In the genomic region with DNA sequence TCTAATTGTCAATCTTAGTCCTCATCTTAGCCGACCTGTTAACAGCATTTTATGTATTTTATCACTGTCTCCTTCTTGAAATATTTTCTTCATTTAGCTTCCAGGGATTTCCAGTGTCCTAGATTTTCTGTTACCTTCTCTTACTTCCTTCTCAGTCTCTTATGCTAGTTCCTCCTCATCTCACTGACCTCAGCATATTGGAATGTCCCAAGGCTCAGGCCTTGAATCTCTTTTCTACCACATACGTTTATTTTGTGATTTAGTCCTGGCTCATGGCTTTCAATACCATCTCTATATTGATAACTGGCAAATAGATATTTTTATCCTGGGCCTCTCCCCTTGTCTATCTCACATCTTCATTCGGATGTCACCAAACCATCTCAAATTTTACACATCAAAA, we compare ENCODE assay signal across 18 cellular contexts.
DNase-seq lines count a peak whose midpoint lies in the region; TF ChIP-seq lines count a peak whose summit lies in the region.
"Had no signal": no experiment of that assay in that cellular context is flagged by ENCODE, and none has a peak within 500 bp of the region (broad histone marks: within the 10 kb centered on the region; RNA-seq: fewer than 3 reads in every experiment).

No MANE protein-coding gene starts in this region.

- no peaks in the 10 kb centered on the region for H3K36me3 ChIP-seq in mammary epithelial cell (ENCODE audit: insufficient read depth, low read length)
- H3K36me3 ChIP-seq: stomach had no signal

- dilution Hi-C loops in mammary epithelial cell (cut with HindIII; ENCODE audit: low sequenced_read_pairs), result no loop called here

- H3K79me2 ChIP-seq in mammary epithelial cell (ENCODE audit: insufficient read depth, low read length), result no peaks in the 10 kb centered on the region

- H3K27me3 Mint-ChIP-seq in activated naive CD4-positive, alpha-beta T cell treated with anti-CD3 and anti-CD28 coated beads, Interleukin-2, amount 10 ng/mL, durations not matched to agents 7 days and 5 days, result no peaks in the 10 kb centered on the region

- 78% methylated on average over 3 of the region's 3 CpGs for WGBS in mammary epithelial cell (ENCODE audit: low coverage, missing lambda C conversion rate)

- H3K9me3 ChIP-seq in mammary epithelial cell (replicated peaks; ENCODE audit: insufficient read depth, low read length), result no peaks in the 10 kb centered on the region
- H3K9me3 ChIP-seq: body of pancreas, stomach had no signal

- no peaks in the 10 kb centered on the region for H3K9me3 Mint-ChIP-seq in activated naive CD4-positive, alpha-beta T cell treated with anti-CD3 and anti-CD28 coated beads, Interleukin-2, amount 10 ng/mL, durations not matched to agents 7 days and 5 days
- H3K9me3 Mint-ChIP-seq: CD8-positive, alpha-beta T cell had no signal

- no peaks in the 10 kb centered on the region for H3K27me3 ChIP-seq in mammary epithelial cell (ENCODE audit: insufficient read depth, low read length)
- H3K27me3 ChIP-seq: body of pancreas, stomach had no signal

- H3K4me3 Mint-ChIP-seq in activated naive CD4-positive, alpha-beta T cell treated with anti-CD3 and anti-CD28 coated beads, Interleukin-2, amount 10 ng/mL, durations not matched to agents 7 days and 5 days, result no peak overlapping the region
- H3K4me3 Mint-ChIP-seq: CD8-positive, alpha-beta T cell; naive thymus-derived CD8-positive, alpha-beta T cell had no signal

- peak overlapping the region; percentile 34 for H2AFZ ChIP-seq in mammary epithelial cell (ENCODE audit: low read depth, low read length)

- H3K27ac ChIP-seq in mammary epithelial cell (ENCODE audit: insufficient read depth, low read depth, low read length), result no peak overlapping the region
- H3K27ac ChIP-seq: body of pancreas, stomach had no signal

- H3K27ac Mint-ChIP-seq in activated naive CD4-positive, alpha-beta T cell treated with anti-CD3 and anti-CD28 coated beads, Interleukin-2, amount 10 ng/mL, durations not matched to agents 7 days and 5 days, result no peak overlapping the region
- H3K27ac Mint-ChIP-seq: CD8-positive, alpha-beta T cell; naive thymus-derived CD8-positive, alpha-beta T cell had no signal

- in situ Hi-C loops in mammary epithelial cell (cut with MboI; ENCODE audit: low sequenced_read_pairs in 2 of 2), result no loop called here

- no peak overlapping the region for H3K4me2 ChIP-seq in mammary epithelial cell (ENCODE audit: insufficient read depth, low read depth, low read length)

- H3K4me3 ChIP-seq in mammary epithelial cell (replicated peaks in 1 of 3; ENCODE audit: insufficient read depth in 1 of 3, low read depth in 2 of 3, low read length in 3 of 3), result no peak overlapping the region
- H3K4me3 ChIP-seq: body of pancreas, stomach had no signal

- intact Hi-C loops in mammary epithelial cell (cut with micrococcal nuclease), result no loop called here

- no peaks in the 10 kb centered on the region for H3K36me3 Mint-ChIP-seq in activated naive CD4-positive, alpha-beta T cell treated with anti-CD3 and anti-CD28 coated beads, Interleukin-2, amount 10 ng/mL, durations not matched to agents 7 days and 5 days
- H3K36me3 Mint-ChIP-seq: CD8-positive, alpha-beta T cell; naive thymus-derived CD8-positive, alpha-beta T cell had no signal

- no peak overlapping the region for H3K9ac ChIP-seq in mammary epithelial cell (ENCODE audit: insufficient read depth, low read length)

- no peaks in the 10 kb centered on the region for H3K4me1 Mint-ChIP-seq in activated naive CD4-positive, alpha-beta T cell treated with anti-CD3 and anti-CD28 coated beads, Interleukin-2, amount 10 ng/mL, durations not matched to agents 7 days and 5 days
- H3K4me1 Mint-ChIP-seq: naive thymus-derived CD8-positive, alpha-beta T cell had no signal

- CTCF ChIA-PET in mammary epithelial cell (lab: Charles Lee; ENCODE audit: low non-redundant PET), result no interaction called here
- CTCF ChIA-PET in activated naive CD4-positive, alpha-beta T cell treated with anti-CD3 and anti-CD28 coated beads, Interleukin-2, amount 10 ng/mL, durations not matched to agents 7 days and 5 days (lab: Charles Lee), result no interaction called here

- DNase-seq in A172 (ENCODE audit: low spot score) (peak; percentile 25), HS-5 (ENCODE audit: low read depth) (peak; percentile 9), mammary epithelial cell (peak; percentile 26), iris pigment epithelial cell (ENCODE audit: low read depth) (peak; percentile 64), T-helper 1 cell (no peak), DMS79 treated with DMSO at 0.1 percent for 48 hours (lab: John Stamatoyannopoulos, UW) (no peak)
- no peak for DNase-seq in activated naive CD4-positive, alpha-beta T cell treated with anti-CD3 and anti-CD28 coated beads, Interleukin-2, amount 10 ng/mL, durations not matched to agents 7 days and 5 days
- DNase-seq in stimulated activated CD4-positive, alpha-beta T cell treated with anti-CD3 and anti-CD28 coated beads, Interleukin-12 subunit alpha, Interleukin-12 subunit beta, amount 100 ng/mL, for 4 hours, result no peak
- DNase-seq: 8988T; activated effector memory CD4-positive, alpha-beta T cell treated with anti-CD3 and anti-CD28 coated beads, Interleukin-2, amount 50 U/mL, for 16 hours; body of pancreas; CD8-positive, alpha-beta T cell; Karpas-422; naive thymus-derived CD8-positive, alpha-beta T cell; NCI-H146; Right ventricle myocardium superior; stomach; T-helper 2 cell had no signal

- TF ChIP-seq CTCF in mammary epithelial cell (conservative IDR thresholded peaks at IDR 0.05 in 1 of 2, IDR thresholded peaks at IDR 0.05 in 1 of 2; ENCODE audit: extremely low read depth in 1 of 2, insufficient read depth in 1 of 2, low read depth in 1 of 2, low read length in 2 of 2), result no peak

- no TSS peak for BruUV-seq in mammary epithelial cell (replicated peaks; lab: Mats Ljungman, UMichigan)

- peaks cover 9% of the 10 kb centered on the region for H3K4me1 ChIP-seq in mammary epithelial cell (ENCODE audit: insufficient read depth, low read length)
- H3K4me1 ChIP-seq: stomach had no signal

- no peaks in the 10 kb centered on the region for H4K20me1 ChIP-seq in mammary epithelial cell (ENCODE audit: insufficient read depth, low read length)

Comparison
In these comparisons a context has a peak if more than half of its experiments do, and no peak if none do; other contexts are left out.
1. DNase-seq: peak in A172 (single experiment), HS-5 (single experiment), mammary epithelial cell (single experiment) and iris pigment epithelial cell (single experiment); none in activated naive CD4-positive, alpha-beta T cell treated with anti-CD3 and anti-CD28 coated beads, Interleukin-2, amount 10 ng/mL, durations not matched to agents 7 days and 5 days (single experiment), T-helper 1 cell (0 of 5), stimulated activated CD4-positive, alpha-beta T cell treated with anti-CD3 and anti-CD28 coated beads, Interleukin-12 subunit alpha, Interleukin-12 subunit beta, amount 100 ng/mL, for 4 hours (single experiment) and DMS79 treated with DMSO at 0.1 percent for 48 hours (single experiment).